In the genomic region with DNA sequence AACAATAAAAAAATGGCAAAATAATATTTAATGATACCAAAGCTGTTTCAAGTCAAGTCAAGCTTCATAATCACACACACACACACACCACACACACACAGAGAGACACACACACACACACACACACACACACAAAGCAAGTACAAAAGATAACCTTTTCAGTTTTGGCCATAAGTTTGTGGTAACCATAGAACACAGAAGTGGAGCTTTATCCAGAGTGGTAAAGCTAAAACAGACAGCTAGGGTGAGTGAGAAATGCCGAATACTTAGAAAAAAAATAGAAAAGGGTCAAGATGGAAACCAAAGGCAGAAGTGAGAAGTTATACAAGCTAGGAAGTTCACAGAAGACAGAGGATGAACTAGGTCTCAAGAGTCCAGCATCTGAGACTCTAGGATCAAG, we compare ENCODE assay signal across 23 cellular contexts.
"Had no signal": no experiment of that assay in that cellular context is flagged by ENCODE, and none has a peak within 500 bp of the region (broad histone marks: within the 10 kb centered on the region; RNA-seq: fewer than 3 reads in every experiment).

No MANE protein-coding gene starts in this region.

- DNase-seq: KBM-7, MG63, NCI-H1092 treated with DMSO at 0.1 percent for 48 hours, NCI-H1436, NCI-H187, NCI-H2029, NCI-H2081 treated with DMSO at 0.1 percent for 48 hours, NCI-H2171, NCI-H226, NCI-H446, NCI-H510A, NCI-H524 treated with DMSO at 0.1 percent for 48 hours, NCI-H69, NCI-H774, PC-3, SHP77, SK-N-SH, SW 1271, T-cell had no signal

- H3K4me3 ChIP-seq: MG63 had no signal

- H3K27me3 Mint-ChIP-seq: IgD-negative memory B cell had no signal

- H3K27me3 ChIP-seq: MG63 had no signal

- H3K27ac Mint-ChIP-seq: T-cell had no signal

- H3K4me3 Mint-ChIP-seq: IgD-negative memory B cell, T-cell had no signal

- H3K4me1 Mint-ChIP-seq: IgD-negative memory B cell, T-cell had no signal

- ATAC-seq: HepG2, Panc1, PC-3, T-cell had no signal

- H3K27ac ChIP-seq: RWPE1 had no signal

- H3K9me3 ChIP-seq: MG63, SK-N-SH had no signal

- H3K36me3 Mint-ChIP-seq: IgD-negative memory B cell, T-cell had no signal

- H3K9me3 Mint-ChIP-seq: IgD-negative memory B cell, T-cell had no signal

- H3K36me3 ChIP-seq: MG63 had no signal
